14 cellular contexts compared by ENCODE assay signal in genomic region chr1:50610563-50610962, GRCh38.
DNase-seq lines count a peak whose midpoint lies in the region; ATAC-seq and TF ChIP-seq lines count a peak whose summit lies in the region.
"Had no signal": no experiment of that assay in that cellular context is flagged by ENCODE, and none has a peak within 500 bp of the region (broad histone marks: within the 10 kb centered on the region; RNA-seq: fewer than 3 reads in every experiment).

No MANE protein-coding gene starts in this region.

- intact Hi-C loops in natural killer cell (cut with micrococcal nuclease) = no loop called here
- intact Hi-C loops in sciatic nerve (cut with DNase I) = no loop called here

- H3K36me3 Mint-ChIP-seq in natural killer cell = no peaks in the 10 kb centered on the region
- no peaks in the 10 kb centered on the region for H3K36me3 Mint-ChIP-seq in natural killer cell treated with Interleukin-12 subunit alpha and Interleukin-12 subunit beta and Interleukin-15 and Interleukin-18, amount 100 ng/mL, for 72 hours

- no peaks in the 10 kb centered on the region for H3K27me3 Mint-ChIP-seq in natural killer cell (ENCODE audit: low read depth in 2 of 2)
- no peaks in the 10 kb centered on the region for H3K27me3 Mint-ChIP-seq in natural killer cell treated with Interleukin-12 subunit alpha and Interleukin-12 subunit beta and Interleukin-15 and Interleukin-18, amount 100 ng/mL, for 72 hours
- H3K27me3 Mint-ChIP-seq: activated B cell treated with CpG ODN at 0.5 μM for 24 hours; activated naive CD8-positive, alpha-beta T cell treated with anti-CD3 and anti-CD28 coated beads, Interleukin-2, amount 10 ng/mL, durations not matched to agents 7 days and 5 days had no signal

- peaks cover 30 to 31% of the 10 kb centered on the region in 2 donors for H3K4me1 Mint-ChIP-seq in natural killer cell
- H3K4me1 Mint-ChIP-seq in natural killer cell treated with Interleukin-12 subunit alpha and Interleukin-12 subunit beta and Interleukin-15 and Interleukin-18, amount 100 ng/mL, for 72 hours (ENCODE audit: low read depth in 2 of 2) = peaks cover 6 to 20% of the 10 kb centered on the region in 2 donors

- in situ Hi-C loops in KBM-7 (cut with MboI; ENCODE audit: low pct_unique_long_range_greater_than_20kb, low sequenced_read_pairs) = loop anchor here (25.0 kb wide), 1 partner anchor 248 kb away; no protein-coding TSS in a partner anchor

- no peak for DNase-seq in natural killer cell
- DNase-seq in natural killer cell treated with Interleukin-12 subunit alpha and Interleukin-12 subunit beta and Interleukin-15 and Interleukin-18, amount 100 ng/mL, for 72 hours (ENCODE audit: low spot score) = no peak
- peak; percentile 3 for DNase-seq in KBM-7
- peak; percentile 96 for DNase-seq in NCI-H748 (lab: John Stamatoyannopoulos, UW; ENCODE audit: unreplicated experiment)
- DNase-seq in AG08395 (ENCODE audit: low spot score) = no peak
- no peak for DNase-seq in cortex of kidney (lab: John Stamatoyannopoulos, UW)
- DNase-seq in Ammon's horn (ENCODE audit: low spot score) = no peak
- no peak for DNase-seq in sciatic nerve (ENCODE audit: low spot score)
- DNase-seq: activated B cell treated with CpG ODN at 0.5 μM for 24 hours; activated naive CD8-positive, alpha-beta T cell treated with anti-CD3 and anti-CD28 coated beads, Interleukin-2, amount 10 ng/mL, durations not matched to agents 7 days and 5 days; effector memory CD4-positive, alpha-beta T cell; GM23248; Peyer's patch; trophoblast cell had no signal

- H3K9me3 Mint-ChIP-seq in natural killer cell = no peaks in the 10 kb centered on the region
- H3K9me3 Mint-ChIP-seq in natural killer cell treated with Interleukin-12 subunit alpha and Interleukin-12 subunit beta and Interleukin-15 and Interleukin-18, amount 100 ng/mL, for 72 hours = no peaks in the 10 kb centered on the region
- H3K9me3 Mint-ChIP-seq: activated B cell treated with CpG ODN at 0.5 μM for 24 hours had no signal

- peak overlapping the region; percentile 39 for H3K4me3 Mint-ChIP-seq in natural killer cell
- no peak overlapping the region for H3K4me3 Mint-ChIP-seq in natural killer cell treated with Interleukin-12 subunit alpha and Interleukin-12 subunit beta and Interleukin-15 and Interleukin-18, amount 100 ng/mL, for 72 hours
- H3K4me3 Mint-ChIP-seq: activated B cell treated with CpG ODN at 0.5 μM for 24 hours; activated naive CD8-positive, alpha-beta T cell treated with anti-CD3 and anti-CD28 coated beads, Interleukin-2, amount 10 ng/mL, durations not matched to agents 7 days and 5 days had no signal

- ATAC-seq in natural killer cell (peak; percentile 35 to 61 (median 55)), sciatic nerve (no peak)
- no peak for ATAC-seq in natural killer cell treated with Interleukin-12 subunit alpha and Interleukin-12 subunit beta and Interleukin-15 and Interleukin-18, amount 100 ng/mL, for 72 hours

- no peak for TF ChIP-seq CTCF in natural killer cell (IDR thresholded peaks at IDR 0.05)

- peak overlapping the region; percentile 73 to 78 for H3K27ac Mint-ChIP-seq in natural killer cell
- H3K27ac Mint-ChIP-seq in natural killer cell treated with Interleukin-12 subunit alpha and Interleukin-12 subunit beta and Interleukin-15 and Interleukin-18, amount 100 ng/mL, for 72 hours = no peak overlapping the region
- H3K27ac Mint-ChIP-seq: activated B cell treated with CpG ODN at 0.5 μM for 24 hours; activated naive CD8-positive, alpha-beta T cell treated with anti-CD3 and anti-CD28 coated beads, Interleukin-2, amount 10 ng/mL, durations not matched to agents 7 days and 5 days had no signal

Comparison
In these comparisons a context has a peak if more than half of its experiments do, and no peak if none do; other contexts are left out.
1. ATAC-seq: peak in natural killer cell (3 of 3); none in natural killer cell treated with Interleukin-12 subunit alpha and Interleukin-12 subunit beta and Interleukin-15 and Interleukin-18, amount 100 ng/mL, for 72 hours (0 of 2) and sciatic nerve (single experiment).
2. H3K27ac Mint-ChIP-seq: peak in natural killer cell (2 of 2); none in natural killer cell treated with Interleukin-12 subunit alpha and Interleukin-12 subunit beta and Interleukin-15 and Interleukin-18, amount 100 ng/mL, for 72 hours (0 of 2).
3. DNase-seq: peak in KBM-7 (single experiment) and NCI-H748 (single experiment); none in natural killer cell (single experiment), natural killer cell treated with Interleukin-12 subunit alpha and Interleukin-12 subunit beta and Interleukin-15 and Interleukin-18, amount 100 ng/mL, for 72 hours (single experiment), AG08395 (single experiment), cortex of kidney (single experiment), Ammon's horn (single experiment) and sciatic nerve (single experiment).